8 cellular contexts compared by ENCODE assay signal in genomic region chr10:72694476-72695369, GRCh38. TPM values are rescaled to one million over a fixed set of nuclear protein-coding genes. Genes with fewer than 3 reads are reported as not detected.
DNase-seq lines count a peak whose midpoint lies in the region; ATAC-seq and TF ChIP-seq lines count a peak whose summit lies in the region.

No MANE protein-coding gene starts in this region.

- H3K27me3 ChIP-seq in MM.1S (replicated peaks; ENCODE audit: insufficient read depth, low read length) (no peaks in the 10 kb centered on the region), vagina (no peaks in the 10 kb centered on the region)
- no peaks in the 10 kb centered on the region for H3K27me3 ChIP-seq in naive thymus-derived CD4-positive, alpha-beta T cell (ENCODE audit: control insufficient read depth in 2 of 2, insufficient read depth in 2 of 2, low read length in 2 of 2)

- H3K36me3 Mint-ChIP-seq in brain, result no peaks in the 10 kb centered on the region
- H3K36me3 Mint-ChIP-seq in naive thymus-derived CD4-positive, alpha-beta T cell, result no peaks in the 10 kb centered on the region

- peak overlapping the region; percentile 68 to 94 (median 88) for H3K4me3 Mint-ChIP-seq in brain
- H3K4me3 Mint-ChIP-seq in naive thymus-derived CD4-positive, alpha-beta T cell, result peak overlapping the region in 2 of 10 donors; percentile 37 to 84

- ATAC-seq in naive thymus-derived CD4-positive, alpha-beta T cell, result no peak
- no peak for ATAC-seq in HG03457 (IDR thresholded peaks at IDR 0.05; ENCODE audit: unreplicated experiment)

- H4K20me1 ChIP-seq in MM.1S (ENCODE audit: insufficient read depth, low read length), result no peaks in the 10 kb centered on the region

- no peak overlapping the region for H3K4me3 ChIP-seq in MM.1S (ENCODE audit: low read length)
- H3K4me3 ChIP-seq in naive thymus-derived CD4-positive, alpha-beta T cell (ENCODE audit: low read length), result no peak overlapping the region
- H3K4me3 ChIP-seq in vagina, result peak overlapping the region in 1 of 2 donors; percentile 13

- H3K27ac ChIP-seq in MM.1S (ENCODE audit: low read length) (no peak overlapping the region), vagina (no peak overlapping the region)
- H3K27ac ChIP-seq in naive thymus-derived CD4-positive, alpha-beta T cell (ENCODE audit: low read depth, low read length), result no peak overlapping the region

- H3K27ac Mint-ChIP-seq in brain, result peak overlapping the region in 2 of 5 experiments; percentile 28 to 86
- H3K27ac Mint-ChIP-seq in naive thymus-derived CD4-positive, alpha-beta T cell, result peak overlapping the region in 1 of 9 donors; percentile 17

- TF ChIP-seq POLR2A in vagina (IDR thresholded peaks at IDR 0.05), result no peak

- peaks cover 8% of the 10 kb centered on the region for H3K27me3 Mint-ChIP-seq in brain
- peaks cover 0 to 3% (median 0%) of the 10 kb centered on the region in 5 donors for H3K27me3 Mint-ChIP-seq in naive thymus-derived CD4-positive, alpha-beta T cell

- TF ChIP-seq CTCF in MM.1S (IDR thresholded peaks at IDR 0.05; ENCODE audit: low read length) (peak; percentile 34), brain (conservative IDR thresholded peaks at IDR 0.05) (peak; percentile 50 to 52), vagina (IDR thresholded peaks at IDR 0.05) (peak in 1 of 3 experiments; percentile 25)

- H3F3A ChIP-seq in MM.1S (ENCODE audit: insufficient read depth, low read length), result 0 out of 2 replicates have a peak, but pooled peaks cover 3% of the 10 kb centered on the region

- H3K79me2 ChIP-seq in MM.1S (ENCODE audit: low read length), result peaks cover 57% of the 10 kb centered on the region

- peaks cover 53% of the 10 kb centered on the region for H3K4me1 Mint-ChIP-seq in brain
- peaks cover 9 to 39% (median 32%) of the 10 kb centered on the region in 7 donors for H3K4me1 Mint-ChIP-seq in naive thymus-derived CD4-positive, alpha-beta T cell

- no peak overlapping the region for H3K9ac ChIP-seq in MM.1S (ENCODE audit: low read length)

- H3K4me1 ChIP-seq in MM.1S (ENCODE audit: low read length) (peaks cover 18% of the 10 kb centered on the region), vagina (peaks cover 36% of the 10 kb centered on the region)
- H3K4me1 ChIP-seq in naive thymus-derived CD4-positive, alpha-beta T cell (ENCODE audit: control insufficient read depth in 2 of 2, insufficient read depth in 2 of 2, low read length in 2 of 2), result peaks cover 11 to 12% of the 10 kb centered on the region in 2 donors

- H3K36me3 ChIP-seq in MM.1S (replicated peaks; ENCODE audit: insufficient read depth, low read length) (no peaks in the 10 kb centered on the region), vagina (no peaks in the 10 kb centered on the region)
- H3K36me3 ChIP-seq in naive thymus-derived CD4-positive, alpha-beta T cell (ENCODE audit: control insufficient read depth in 2 of 3, insufficient read depth in 3 of 3, low read length in 3 of 3), result peaks cover 0 to 3% (median 0%) of the 10 kb centered on the region in 3 experiments

- H3K9me2 ChIP-seq in MM.1S (replicated peaks; ENCODE audit: insufficient read depth, low read length), result no peaks in the 10 kb centered on the region

- H3K4me2 ChIP-seq in MM.1S (ENCODE audit: low read depth, low read length), result no peak overlapping the region

- H3K9me3 ChIP-seq in MM.1S (replicated peaks; ENCODE audit: insufficient read depth, low read length) (no peaks in the 10 kb centered on the region), vagina (no peaks in the 10 kb centered on the region)
- no peaks in the 10 kb centered on the region for H3K9me3 ChIP-seq in naive thymus-derived CD4-positive, alpha-beta T cell (ENCODE audit: control insufficient read depth in 2 of 3, low read length in 3 of 3)

- POLR2A ChIA-PET in naive thymus-derived CD4-positive, alpha-beta T cell (lab: Charles Lee), result interaction anchor here (0.6 kb wide), 2 partner anchors 33 to 355 kb away, joined by 3 to 4 read pairs; no protein-coding TSS in a partner anchor

- intact Hi-C loops in naive thymus-derived CD4-positive, alpha-beta T cell (cut with micrococcal nuclease), result loop anchor here (1.0 to 5.0 kb wide), 5 partner anchors 132 to 553 kb away; partner anchors contain the start of genes DDIT4 (in 1 of the 2) and DNAJC9 (in 1 of the 2)
- intact Hi-C loops in vagina (cut with DNase I), result loop anchor here (5.0 kb wide), 1 partner anchor 143 kb away; no protein-coding TSS in a partner anchor

- H3K9me3 Mint-ChIP-seq in brain, result no peaks in the 10 kb centered on the region
- H3K9me3 Mint-ChIP-seq in naive thymus-derived CD4-positive, alpha-beta T cell, result no peaks in the 10 kb centered on the region

- peak; percentile 4 for DNase-seq in NCI-H2196 (lab: John Stamatoyannopoulos, UW; ENCODE audit: unreplicated experiment)
- no peak for DNase-seq in NCI-H2196 treated with DMSO at 0.1 percent for 48 hours (lab: John Stamatoyannopoulos, UW; ENCODE audit: unreplicated experiment)
- DNase-seq in MM.1S, result peak; percentile 18
- peak in 5 of 9 donors; percentile 4 to 18 (median 5) for DNase-seq in naive thymus-derived CD4-positive, alpha-beta T cell
- no peak for DNase-seq in effector CD8-positive, alpha-beta T cell (lab: John Stamatoyannopoulos, UW)
- no peak for DNase-seq in vagina (ENCODE audit: extremely low spot score in 2 of 2)

- CTCF ChIA-PET in naive thymus-derived CD4-positive, alpha-beta T cell (lab: Charles Lee), result interaction anchor here (1.0 to 1.7 kb wide), 2 partner anchors 140 to 330 kb away, joined by 3 to 7 read pairs; no protein-coding TSS in a partner anchor

- H2AFZ ChIP-seq in MM.1S (ENCODE audit: low read length), result no peak overlapping the region

RNA-seq across cellular contexts. Expression of gene MCU, which starts 2.8 kb away (rescaled TPM):
- polyA plus RNA-seq in brain (ENCODE audit: insufficient read depth, low read depth, low replicate concordance), result 13.6 TPM
- total RNA-seq in naive thymus-derived CD4-positive, alpha-beta T cell, result 10 to 100 TPM in 4 of 5 experiments, 1 to 10 TPM in 1; 7.7 to 14.3 (median 12.7) TPM
- polyA plus RNA-seq in naive thymus-derived CD4-positive, alpha-beta T cell, result 1 to 10 TPM; 4.8 to 9.4 TPM
- 44.7 TPM for total RNA-seq in vagina

Comparison
In these comparisons a context has a peak if more than half of its experiments do, and no peak if none do; other contexts are left out.
1. DNase-seq: peak in NCI-H2196 (single experiment), MM.1S (single experiment) and naive thymus-derived CD4-positive, alpha-beta T cell (5 of 9); none in NCI-H2196 treated with DMSO at 0.1 percent for 48 hours (single experiment), effector CD8-positive, alpha-beta T cell (single experiment) and vagina (0 of 2).